Comparison of ENCODE assay signal across 13 cellular contexts in the genomic region with DNA sequence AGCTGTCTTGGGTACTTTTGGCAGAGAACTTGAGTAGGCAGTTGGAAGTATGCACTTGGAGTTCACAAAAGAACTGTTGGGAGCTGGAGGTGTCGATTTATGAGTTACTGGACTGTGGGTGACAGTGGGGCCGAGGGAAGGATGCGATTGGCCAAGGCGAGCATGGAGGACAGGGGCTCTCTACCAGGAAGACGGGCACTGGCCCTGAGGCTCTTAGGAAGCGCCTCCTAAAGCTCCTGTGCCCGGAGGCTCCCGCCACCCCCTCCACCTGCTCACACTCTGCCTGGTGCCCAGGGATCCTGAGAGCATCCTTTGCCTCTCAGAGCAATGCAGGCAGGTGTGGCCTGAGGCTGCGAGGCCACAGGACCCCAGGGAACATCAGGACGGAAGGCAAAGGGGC.
DNase-seq lines count a peak whose midpoint lies in the region; ATAC-seq and TF ChIP-seq lines count a peak whose summit lies in the region.
"Had no signal": no experiment of that assay in that cellular context is flagged by ENCODE, and none has a peak within 500 bp of the region (broad histone marks: within the 10 kb centered on the region; RNA-seq: fewer than 3 reads in every experiment).

No MANE protein-coding gene starts in this region.

- H3K27ac Mint-ChIP-seq in activated naive CD8-positive, alpha-beta T cell treated with anti-CD3 and anti-CD28 coated beads, Interleukin-2, amount 10 ng/mL, durations not matched to agents 7 days and 5 days = peak overlapping the region; percentile 92
- H3K27ac Mint-ChIP-seq in memory B cell = peak overlapping the region; percentile 86

- H3K27ac ChIP-seq in heart right ventricle (peak overlapping the region in 7 of 10 donors; percentile 11 to 91 (median 58)), right atrium auricular region (peak overlapping the region in 1 of 2 donors; percentile 66), upper lobe of right lung (peak overlapping the region; percentile 81)
- H3K27ac ChIP-seq: GM23248 had no signal

- no peak overlapping the region for H3K4me3 ChIP-seq in heart right ventricle
- H3K4me3 ChIP-seq in right atrium auricular region = no peak overlapping the region
- H3K4me3 ChIP-seq in upper lobe of right lung = no peak overlapping the region
- H3K4me3 ChIP-seq: GM23248, mucosa of descending colon had no signal

- peak overlapping the region; percentile 29 for H3K4me3 Mint-ChIP-seq in activated naive CD8-positive, alpha-beta T cell treated with anti-CD3 and anti-CD28 coated beads, Interleukin-2, amount 10 ng/mL, durations not matched to agents 7 days and 5 days
- H3K4me3 Mint-ChIP-seq in memory B cell = no peak overlapping the region

- H3K36me3 ChIP-seq in heart right ventricle (peaks cover 0 to 56% (median 0%) of the 10 kb centered on the region in 9 donors), right atrium auricular region (no peaks in the 10 kb centered on the region), upper lobe of right lung (peaks cover 6% of the 10 kb centered on the region)

- ATAC-seq in heart right ventricle = peak in 2 of 8 donors; percentile 4 to 9
- ATAC-seq in activated naive CD8-positive, alpha-beta T cell treated with anti-CD3 and anti-CD28 coated beads, Interleukin-2, amount 10 ng/mL, durations not matched to agents 7 days and 5 days (ENCODE audit: low read depth) = no peak
- no peak for ATAC-seq in memory B cell (ENCODE audit: low read depth)
- no peak for ATAC-seq in upper lobe of right lung

- TF ChIP-seq CTCF in heart right ventricle (IDR thresholded peaks at IDR 0.05) = no peak
- TF ChIP-seq CTCF in right atrium auricular region (IDR thresholded peaks at IDR 0.05) = no peak
- no peak for TF ChIP-seq CTCF in upper lobe of right lung (IDR thresholded peaks at IDR 0.05)

- H3K27me3 Mint-ChIP-seq in activated naive CD8-positive, alpha-beta T cell treated with anti-CD3 and anti-CD28 coated beads, Interleukin-2, amount 10 ng/mL, durations not matched to agents 7 days and 5 days = no peaks in the 10 kb centered on the region
- no peaks in the 10 kb centered on the region for H3K27me3 Mint-ChIP-seq in memory B cell

- peaks cover 0 to 58% (median 35%) of the 10 kb centered on the region in 9 donors for H3K4me1 ChIP-seq in heart right ventricle
- peaks cover 0 to 47% of the 10 kb centered on the region in 2 donors for H3K4me1 ChIP-seq in right atrium auricular region
- H3K4me1 ChIP-seq in upper lobe of right lung = peaks cover 49% of the 10 kb centered on the region

- H3K36me3 Mint-ChIP-seq in activated naive CD8-positive, alpha-beta T cell treated with anti-CD3 and anti-CD28 coated beads, Interleukin-2, amount 10 ng/mL, durations not matched to agents 7 days and 5 days = peaks cover 45% of the 10 kb centered on the region
- peaks cover 2% of the 10 kb centered on the region for H3K36me3 Mint-ChIP-seq in memory B cell

- POLR2A ChIA-PET in activated naive CD8-positive, alpha-beta T cell treated with anti-CD3 and anti-CD28 coated beads, Interleukin-2, amount 10 ng/mL, durations not matched to agents 7 days and 5 days (lab: Charles Lee) = interaction anchor here (0.6 to 1.5 kb wide), 7 partner anchors 9 to 89 kb away, joined by 3 to 6 read pairs (median 3); partner anchors contain the start of gene CRTC3

- H3K9me3 Mint-ChIP-seq in activated naive CD8-positive, alpha-beta T cell treated with anti-CD3 and anti-CD28 coated beads, Interleukin-2, amount 10 ng/mL, durations not matched to agents 7 days and 5 days = no peaks in the 10 kb centered on the region
- no peaks in the 10 kb centered on the region for H3K9me3 Mint-ChIP-seq in memory B cell

- H3K9me3 ChIP-seq in heart right ventricle (no peaks in the 10 kb centered on the region), right atrium auricular region (no peaks in the 10 kb centered on the region), upper lobe of right lung (no peaks in the 10 kb centered on the region)
- H3K9me3 ChIP-seq: mucosa of descending colon, SK-N-SH had no signal

- H3K27me3 ChIP-seq in heart right ventricle (no peaks in the 10 kb centered on the region), right atrium auricular region (no peaks in the 10 kb centered on the region), upper lobe of right lung (no peaks in the 10 kb centered on the region)

- H3K4me1 Mint-ChIP-seq in activated naive CD8-positive, alpha-beta T cell treated with anti-CD3 and anti-CD28 coated beads, Interleukin-2, amount 10 ng/mL, durations not matched to agents 7 days and 5 days = peaks cover 65% of the 10 kb centered on the region
- H3K4me1 Mint-ChIP-seq in memory B cell = peaks cover 38% of the 10 kb centered on the region

- DNase-seq in heart right ventricle (no peak), right atrium auricular region (ENCODE audit: low spot score) (no peak), memory B cell (ENCODE audit: low spot score in 2 of 2) (no peak), upper lobe of right lung (no peak), DMS114 treated with DMSO at 0.1 percent for 48 hours (lab: John Stamatoyannopoulos, UW; ENCODE audit: unreplicated experiment) (no peak), kidney tubule cell (ENCODE audit: low spot score) (no peak), NCI-H510A (lab: John Stamatoyannopoulos, UW) (no peak)
- DNase-seq in activated naive CD8-positive, alpha-beta T cell treated with anti-CD3 and anti-CD28 coated beads, Interleukin-2, amount 10 ng/mL, durations not matched to agents 7 days and 5 days = no peak
- DNase-seq: GDM1, GM23248, NCI-H187 treated with DMSO at 0.1 percent for 48 hours, SK-N-SH had no signal

- intact Hi-C loops in heart right ventricle (cut with DNase I) = loop anchor here in 9 of 10 donors (5.0 to 10.0 kb wide), 5 partner anchors 36 to 281 kb away; no protein-coding TSS in a partner anchor
- intact Hi-C loops in upper lobe of right lung (cut with DNase I) = no loop called here

- 90% methylated on average over 10 of the region's 10 CpGs for WGBS in heart right ventricle, 2 donors
